ENCODE assay signal across 8 cellular contexts in genomic region chr10:3783313-3783689, GRCh38. TPM values are rescaled to one million over a fixed set of nuclear protein-coding genes. Genes with fewer than 3 reads are reported as not detected.
DNase-seq lines count a peak whose midpoint lies in the region; ATAC-seq and TF ChIP-seq lines count a peak whose summit lies in the region.

No MANE protein-coding gene starts in this region.

- intact Hi-C loops in PC-9 (cut with micrococcal nuclease; ENCODE audit: unreplicated experiment): loop anchor here (1.0 to 10.0 kb wide), 16 partner anchors 43 to 874 kb away; no protein-coding TSS in a partner anchor

- H3K79me2 ChIP-seq in PC-9 (ENCODE audit: low read depth): peaks cover 73% of the 10 kb centered on the region

- POLR2A ChIA-PET in PC-9 (lab: Charles Lee; ENCODE audit: unreplicated experiment): interaction anchor here (0.5 to 0.8 kb wide), 7 partner anchors 56 to 758 kb away, joined by 3 to 10 read pairs (median 4); no protein-coding TSS in a partner anchor

- ATAC-seq in GM18511 (IDR thresholded peaks at IDR 0.05; ENCODE audit: unreplicated experiment) (peak; percentile 41), HG02885 (IDR thresholded peaks at IDR 0.05; ENCODE audit: poor library complexity, unreplicated experiment) (peak; percentile 32), foreskin keratinocyte (no peak)

- peak; percentile 43 to 54 for DNase-seq in PC-9
- DNase-seq in activated gamma-delta T cell (lab: John Stamatoyannopoulos, UW): peak; percentile 29
- peak in 1 of 2 donors; percentile 23 for DNase-seq in foreskin keratinocyte
- DNase-seq in occipital lobe (lab: John Stamatoyannopoulos, UW): peak; percentile 57
- DNase-seq in NCI-H1694 (lab: John Stamatoyannopoulos, UW): no peak
- no peak for DNase-seq in iPS-NIHi7 (ENCODE audit: extremely low spot score)

- no peaks in the 10 kb centered on the region for H3K9me2 ChIP-seq in PC-9 (ENCODE audit: insufficient read depth)

- no peak overlapping the region for H2AFZ ChIP-seq in PC-9

- H3K4me1 ChIP-seq in PC-9 (replicated peaks; ENCODE audit: insufficient read depth) (peaks cover 45% of the 10 kb centered on the region), foreskin keratinocyte (peaks cover 10% of the 10 kb centered on the region)

- peak overlapping the region; percentile 66 for H3K4me3 ChIP-seq in PC-9

- H3K36me3 ChIP-seq in PC-9 (ENCODE audit: low read depth): peaks cover 28% of the 10 kb centered on the region

- CTCF ChIA-PET in PC-9 (lab: Charles Lee): no interaction called here

- peaks cover 34% of the 10 kb centered on the region; the same call in 1 of the 2 replicates for H3F3A ChIP-seq in PC-9 (ENCODE audit: insufficient read depth, low read depth)

- H3K27me3 ChIP-seq in PC-9 (ENCODE audit: insufficient read depth, low read depth) (no peaks in the 10 kb centered on the region), foreskin keratinocyte (no peaks in the 10 kb centered on the region)

- no TSS peak for BruUV-seq in PC-9 (replicated peaks; lab: Mats Ljungman, UMichigan)

- H3K27ac ChIP-seq in PC-9 (peak overlapping the region; percentile 98), foreskin keratinocyte (peak overlapping the region; percentile 99)

- H3K9me3 ChIP-seq in PC-9 (ENCODE audit: insufficient read depth, low read depth): no peaks in the 10 kb centered on the region

- no peaks in the 10 kb centered on the region for H4K20me1 ChIP-seq in PC-9 (ENCODE audit: insufficient read depth)

- H3K4me2 ChIP-seq in PC-9: peak overlapping the region; percentile 83

- no peak for TF ChIP-seq CTCF in PC-9 (conservative IDR thresholded peaks at IDR 0.05)
- TF ChIP-seq CTCF in foreskin keratinocyte (conservative IDR thresholded peaks at IDR 0.05): no peak

RNA-seq across cellular contexts. Expression of gene KLF6, which starts 1.7 kb away (rescaled TPM):
- total RNA-seq in PC-9 (2021): 27.7 and 41.9 TPM in 2 replicates
- 133 and 156 TPM in 2 replicates for total RNA-seq in foreskin keratinocyte
- polyA plus RNA-seq in foreskin keratinocyte: 42.0 and 42.5 TPM in 2 replicates
- 91.9 TPM for total RNA-seq in occipital lobe

Comparison
In these comparisons a context has a peak if more than half of its experiments do, and no peak if none do; other contexts are left out.
1. DNase-seq: peak in PC-9 (2 of 2), activated gamma-delta T cell (single experiment) and occipital lobe (single experiment); none in NCI-H1694 (single experiment) and iPS-NIHi7 (single experiment).